10 cellular contexts compared by ENCODE assay signal in genomic region chr1:186102559-186103148, GRCh38.
DNase-seq lines count a peak whose midpoint lies in the region; ATAC-seq and TF ChIP-seq lines count a peak whose summit lies in the region.
"Had no signal": no experiment of that assay in that cellular context is flagged by ENCODE, and none has a peak within 500 bp of the region (broad histone marks: within the 10 kb centered on the region; RNA-seq: fewer than 3 reads in every experiment).

No MANE protein-coding gene starts in this region.

- no peaks in the 10 kb centered on the region for H3K36me3 Mint-ChIP-seq in MCF 10A (ENCODE audit: insufficient read depth, unreplicated experiment)

- in situ Hi-C loops in ACHN (cut with HindIII; ENCODE audit: low pct_ligation_motif_present, low pct_unique_long_range_greater_than_20kb, low sequenced_read_pairs) = no loop called here

- WGBS in hepatocyte (ENCODE audit: low lambda C conversion rate, missing lambda C conversion rate) = 76% methylated on average over 3 of the region's 3 CpGs

- no peak for TF ChIP-seq CTCF in MCF 10A (IDR thresholded peaks at IDR 0.05; ENCODE audit: unreplicated experiment)
- TF ChIP-seq CTCF in hepatocyte (IDR thresholded peaks at IDR 0.05; ENCODE audit: poor library complexity) = no peak

- no peak overlapping the region for H3K27ac Mint-ChIP-seq in MCF 10A (ENCODE audit: low read depth, unreplicated experiment)
- H3K27ac Mint-ChIP-seq: endodermal cell had no signal

- no peaks in the 10 kb centered on the region for H4K20me1 ChIP-seq in hepatocyte (ENCODE audit: insufficient read depth, poor library complexity, severe bottlenecking)
- H4K20me1 ChIP-seq: BLaER1 treated with 17β-estradiol and CSF1 and Interleukin-3, amounts not matched to agents 10 nM and 100 nM had no signal

- no peak overlapping the region for H3K4me3 ChIP-seq in MG63
- no peak overlapping the region for H3K4me3 ChIP-seq in hepatocyte
- H3K4me3 ChIP-seq: BLaER1 treated with 17β-estradiol and CSF1 and Interleukin-3, amounts not matched to agents 10 nM and 100 nM had no signal

- POLR2A ChIA-PET in MCF 10A (lab: Yijun Ruan, JAX) = interaction anchor here (0.6 kb wide), 1 partner anchor 13 kb away, joined by 4 read pairs; no protein-coding TSS in a partner anchor

- H2AFZ ChIP-seq in hepatocyte = no peak overlapping the region

- H3K36me3 ChIP-seq in MG63 = no peaks in the 10 kb centered on the region
- no peaks in the 10 kb centered on the region for H3K36me3 ChIP-seq in hepatocyte (replicated peaks; ENCODE audit: insufficient read depth, low read depth)
- H3K36me3 ChIP-seq: BLaER1 treated with 17β-estradiol and CSF1 and Interleukin-3, amounts not matched to agents 10 nM and 100 nM had no signal

- no peaks in the 10 kb centered on the region for H3K27me3 ChIP-seq in MG63
- no peaks in the 10 kb centered on the region for H3K27me3 ChIP-seq in hepatocyte
- H3K27me3 ChIP-seq: BLaER1 treated with 17β-estradiol and CSF1 and Interleukin-3, amounts not matched to agents 10 nM and 100 nM had no signal

- intact Hi-C loops in MCF 10A (cut with micrococcal nuclease) = loop anchor here (2.0 kb wide), 1 partner anchor 186 kb away; no protein-coding TSS in a partner anchor

- H3K4me3 Mint-ChIP-seq in MCF 10A (ENCODE audit: unreplicated experiment) = no peak overlapping the region
- H3K4me3 Mint-ChIP-seq: endodermal cell had no signal

- H3K9me3 ChIP-seq in MG63 (no peaks in the 10 kb centered on the region), hepatocyte (ENCODE audit: low read depth) (no peaks in the 10 kb centered on the region)
- H3K9me3 ChIP-seq: BLaER1 treated with 17β-estradiol and CSF1 and Interleukin-3, amounts not matched to agents 10 nM and 100 nM had no signal

- peak; percentile 49 for DNase-seq in ACHN
- DNase-seq in MG63 = peak; percentile 56
- DNase-seq in MCF 10A (ENCODE audit: unreplicated experiment) = peak; percentile 75
- DNase-seq in hepatocyte (ENCODE audit: low spot score) = peak; percentile 6
- DNase-seq in NCI-H146 (lab: John Stamatoyannopoulos, UW) = no peak
- no peak for DNase-seq in HuH-7 (ENCODE audit: low spot score)
- DNase-seq: endodermal cell had no signal

- no peak overlapping the region for H3K27ac ChIP-seq in hepatocyte

- ATAC-seq in GM18861 (IDR thresholded peaks at IDR 0.05; ENCODE audit: unreplicated experiment) (no peak), GM19351 (IDR thresholded peaks at IDR 0.05; ENCODE audit: unreplicated experiment) (no peak)

- no peaks in the 10 kb centered on the region for H3K4me1 ChIP-seq in hepatocyte (ENCODE audit: insufficient read depth)

- BruUV-seq in MCF 10A (replicated peaks; lab: Mats Ljungman, UMichigan) = no TSS peak

- peaks cover 6% of the 10 kb centered on the region for H3K4me1 Mint-ChIP-seq in MCF 10A (ENCODE audit: insufficient read depth, unreplicated experiment)
- H3K4me1 Mint-ChIP-seq: endodermal cell had no signal

- no peak overlapping the region for H3K4me2 ChIP-seq in hepatocyte

- CTCF ChIA-PET in MCF 10A (lab: Yijun Ruan, JAX) = no interaction called here

- no peaks in the 10 kb centered on the region for H3K9me2 ChIP-seq in hepatocyte (replicated peaks; ENCODE audit: insufficient read depth)

- no peaks in the 10 kb centered on the region for H3K27me3 Mint-ChIP-seq in MCF 10A (ENCODE audit: insufficient read depth, unreplicated experiment)

- no peaks in the 10 kb centered on the region for H3K79me2 ChIP-seq in hepatocyte

- H3K9me3 Mint-ChIP-seq in MCF 10A (ENCODE audit: unreplicated experiment) = no peaks in the 10 kb centered on the region
- H3K9me3 Mint-ChIP-seq: endodermal cell had no signal

Comparison
In these comparisons a context has a peak if more than half of its experiments do, and no peak if none do; other contexts are left out.
1. DNase-seq: peak in ACHN (single experiment), MG63 (single experiment), MCF 10A (single experiment) and hepatocyte (single experiment); none in NCI-H146 (single experiment) and HuH-7 (single experiment).